1 cellular context compared by ENCODE assay signal in genomic region chr6:43120101-43120730, GRCh38.
TF ChIP-seq lines count a peak whose summit lies in the region.

No MANE protein-coding gene starts in this region.

TF ChIP-seq in H1, 55 proteins besides CTCF, POLR2A, EP300 and RAD21 (continued from another document):
- TF ChIP-seq KDM4A (IDR thresholded peaks at IDR 0.05; ENCODE audit: low read depth, low read length, severe bottlenecking) (no peak), MAX (IDR thresholded peaks at IDR 0.05) (no peak), RXRA (IDR thresholded peaks at IDR 0.05; ENCODE audit: insufficient read depth, low read depth, low read length) (no peak), TAF1 (IDR thresholded peaks at IDR 0.05; ENCODE audit: low read depth, low read length) (no peak), SP4 (IDR thresholded peaks at IDR 0.05; ENCODE audit: low read length) (no peak)
TF ChIP-seq in H1: peak in this region for 0.
